ENCODE assay signal across 22 cellular contexts in the genomic region with DNA sequence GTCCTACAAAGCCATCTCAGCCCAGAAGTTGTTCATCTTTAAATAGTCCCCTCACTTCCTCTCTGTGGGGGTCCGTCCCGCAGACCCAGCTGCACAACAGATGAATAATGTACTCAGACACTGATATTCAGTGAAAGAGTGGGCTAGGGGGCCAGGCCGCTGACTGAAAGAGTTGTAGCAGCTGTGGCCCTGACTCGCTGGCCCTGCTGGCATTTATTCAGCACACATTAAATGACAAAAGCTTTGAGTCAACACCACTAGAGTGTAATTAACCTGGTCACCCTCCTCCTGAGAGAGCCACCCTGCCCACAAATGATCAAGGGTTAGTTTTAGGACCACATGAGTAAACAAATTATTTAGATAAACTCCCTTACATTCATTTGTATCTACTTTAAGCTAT.
DNase-seq lines count a peak whose midpoint lies in the region; ATAC-seq, FAIRE-seq and TF ChIP-seq lines count a peak whose summit lies in the region.
"Had no signal": no experiment of that assay in that cellular context is flagged by ENCODE, and none has a peak within 500 bp of the region (broad histone marks: within the 10 kb centered on the region; RNA-seq: fewer than 3 reads in every experiment).

No MANE protein-coding gene starts in this region.

- H2BK12ac ChIP-seq in H1 (ENCODE audit: low read depth, low read length) = no peak overlapping the region

- H3K23ac ChIP-seq in H1 (ENCODE audit: insufficient read length) = no peak overlapping the region

- H3K14ac ChIP-seq in H1 (ENCODE audit: insufficient read length) = no peak overlapping the region

- H3K9ac ChIP-seq in H1 (replicated peaks in 1 of 4; ENCODE audit: extremely low read depth in 1 of 4, low read depth in 3 of 4, low read length in 3 of 4) = no peak overlapping the region

- TF ChIP-seq POLR2A in H1 (IDR thresholded peaks at IDR 0.05; ENCODE audit: control extremely low read depth in 1 of 2, low read depth in 2 of 2, low read length in 2 of 2) = no peak

- H4K8ac ChIP-seq in H1 (ENCODE audit: extremely low read depth, insufficient read depth, low read length) = no peak overlapping the region

- H4K5ac ChIP-seq in H1 (ENCODE audit: insufficient read length, low read depth, low read length) = no peak overlapping the region

- H3K4me2 ChIP-seq in GM23338 (0 out of 2 replicates have a peak overlapping the region, but pooled peaks have one; percentile 41), H1 (ENCODE audit: insufficient read depth in 1 of 2, low read depth in 2 of 2, low read length in 2 of 2) (no peak overlapping the region)
- H3K4me2 ChIP-seq: A549 had no signal

- TF ChIP-seq CTCF in GM23338 (conservative IDR thresholded peaks at IDR 0.05; ENCODE audit: low read depth in 2 of 2) (no peak), H1 (IDR thresholded peaks at IDR 0.05; ENCODE audit: control extremely low read depth in 1 of 3, insufficient read depth in 1 of 3, low read depth in 1 of 3, low read length in 3 of 3) (no peak), GM10248 (IDR thresholded peaks at IDR 0.05; ENCODE audit: control extremely low read depth, extremely low read depth, low read depth, missing control alignments) (no peak)

- H2AK5ac ChIP-seq in H1 (ENCODE audit: low read depth, low read length) = no peak overlapping the region

- H3K36me3 ChIP-seq in GM23338 (ENCODE audit: insufficient read depth) (no peaks in the 10 kb centered on the region), H1 (ENCODE audit: control insufficient read depth in 2 of 4, insufficient read depth in 4 of 4, low read length in 3 of 4) (no peaks in the 10 kb centered on the region)
- H3K36me3 ChIP-seq: BE2C had no signal

- H2BK20ac ChIP-seq in H1 (ENCODE audit: low read length) = no peak overlapping the region

- H3K4ac ChIP-seq in H1 (replicated peaks; ENCODE audit: insufficient read length, low read depth, low read length) = no peak overlapping the region

- no peaks in the 10 kb centered on the region for H3K9me3 Mint-ChIP-seq in GM23338

- FAIRE-seq in H1 (lab: Jason Lieb, UNC) = peak; percentile 42
- FAIRE-seq: A549, GM12891, HTR-8/SVneo had no signal

- H3K56ac ChIP-seq in H1 (replicated peaks; ENCODE audit: insufficient read length, low read depth, low read length) = no peak overlapping the region

- peaks cover 95% of the 10 kb centered on the region for H3K27me3 ChIP-seq in GM23338 (ENCODE audit: insufficient read depth)
- peaks cover 46 to 74% (median 62%) of the 10 kb centered on the region in 4 experiments for H3K27me3 ChIP-seq in H1 (replicated peaks in 1 of 4; ENCODE audit: control insufficient read depth in 3 of 4, extremely low read depth in 1 of 4, insufficient read depth in 3 of 4, low read length in 3 of 4)
- H3K27me3 ChIP-seq: BE2C had no signal

- 9% methylated on average over 4 of the region's 4 CpGs; no CpG with 5 or more reads in 1 of the 2 experiments for WGBS in H1 (ENCODE audit: extremely low coverage in 1 of 2, insufficient coverage in 1 of 2, insufficient read length in 1 of 2, insufficient replicate concordance in 2 of 2, low coverage in 1 of 2, low lambda C conversion rate in 2 of 2, missing lambda C conversion rate in 1 of 2), 2 experiments

- TF ChIP-seq RAD21 in H1 (IDR thresholded peaks at IDR 0.05 in 1 of 2, conservative IDR thresholded peaks at IDR 0.05 in 1 of 2; ENCODE audit: low read depth in 2 of 2, low read length in 2 of 2) = no peak

- no peak overlapping the region for H2BK5ac ChIP-seq in H1 (ENCODE audit: low read depth, low read length)

- peaks cover 14% of the 10 kb centered on the region for H3K4me1 Mint-ChIP-seq in GM23338
- H3K4me1 Mint-ChIP-seq: T-helper 17 cell had no signal

- H3K79me1 ChIP-seq in H1 (ENCODE audit: low read depth, low read length) = no peaks in the 10 kb centered on the region

- H4K91ac ChIP-seq in H1 (replicated peaks; ENCODE audit: insufficient read length, low read length) = no peak overlapping the region

- peak; percentile 94 for ATAC-seq in GM23338
- ATAC-seq in GM21619 (IDR thresholded peaks at IDR 0.05; ENCODE audit: unreplicated experiment) = no peak
- ATAC-seq: A549, PC-3, T-helper 17 cell had no signal

- H3K4me1 ChIP-seq in GM23338 (ENCODE audit: insufficient read depth) (peaks cover 6% of the 10 kb centered on the region; the same call in 1 of the 2 replicates), H1 (replicated peaks in 1 of 4; ENCODE audit: control insufficient read depth in 3 of 4, insufficient read depth in 4 of 4, low read length in 3 of 4) (peaks cover 0 to 6% (median 2%) of the 10 kb centered on the region in 4 experiments; a peak in 2 of 7 replicates)
- H3K4me1 ChIP-seq: A549, BE2C had no signal

- H2BK120ac ChIP-seq in H1 (replicated peaks; ENCODE audit: low read depth, low read length) = no peak overlapping the region

- no peaks in the 10 kb centered on the region for H3K36me3 Mint-ChIP-seq in GM23338 (ENCODE audit: low read depth)

- no peak overlapping the region for H3K18ac ChIP-seq in H1 (ENCODE audit: extremely low read depth, low read length)

- CTCF ChIA-PET in H1 (lab: Charles Lee; ENCODE audit: partially characterized antibody) (no interaction called here), GM10248 (lab: Yijun Ruan, JAX) (interaction anchor here (1.2 kb wide), 1 partner anchor 28 kb away, joined by 3 read pairs; no protein-coding TSS in a partner anchor)

- H3K23me2 ChIP-seq in H1 (ENCODE audit: low read depth, low read length) = no peaks in the 10 kb centered on the region

- H2AFZ ChIP-seq in GM23338 (no peak overlapping the region), H1 (ENCODE audit: low read length) (no peak overlapping the region)

- H4K20me1 ChIP-seq in GM23338 (replicated peaks; ENCODE audit: insufficient read depth) (peaks cover 10% of the 10 kb centered on the region; the same call in 1 of the 2 replicates), H1 (replicated peaks in 1 of 2; ENCODE audit: control insufficient read depth in 1 of 2, insufficient read depth in 2 of 2, low read length in 2 of 2) (peaks cover 3 to 11% of the 10 kb centered on the region in 2 experiments)

- H3F3A ChIP-seq in GM23338 (replicated peaks; ENCODE audit: low read depth) = no peaks in the 10 kb centered on the region

- H3K27ac Mint-ChIP-seq in GM23338 = no peak overlapping the region
- H3K27ac Mint-ChIP-seq: T-helper 17 cell had no signal

- no peak overlapping the region for H3K4me3 Mint-ChIP-seq in GM23338
- H3K4me3 Mint-ChIP-seq: T-helper 17 cell had no signal

- DNase-seq in DMS153 (lab: John Stamatoyannopoulos, UW) (peak; percentile 60), GM23338 (ENCODE audit: low spot score) (peak; percentile 55), NCI-H69 (lab: John Stamatoyannopoulos, UW) (peak; percentile 60), H1 (ENCODE audit: low read depth in 1 of 2, low spot score in 2 of 2) (peak in 1 of 2 experiments; percentile 47), NOMO-1 treated with dmso at 0.1 percent for 144 hours (lab: John Stamatoyannopoulos, UW; ENCODE audit: unreplicated experiment) (no peak), KG1 (lab: John Stamatoyannopoulos, UW) (no peak), GM10248 (ENCODE audit: extremely low spot score) (no peak)
- DNase-seq: BE2C, DMS79 treated with DMSO at 0.1 percent for 48 hours, GOT3, IMR-90, NCI-H1105, NCI-H146, NCI-H2029 treated with DMSO at 0.1 percent for 48 hours, NCI-H226, NCI-H524 treated with DMSO at 0.1 percent for 48 hours, T-helper 17 cell had no signal

- no peaks in the 10 kb centered on the region for H3K9me3 ChIP-seq in H1 (ENCODE audit: insufficient read depth in 2 of 2, low read depth in 1 of 2, low read length in 1 of 2)
- H3K9me3 ChIP-seq: A549, BE2C had no signal

- no peak overlapping the region for H3K4me3 ChIP-seq in GM23338
- H3K4me3 ChIP-seq in H1 (ENCODE audit: extremely low read depth in 1 of 4, insufficient read depth in 2 of 4, low read depth in 3 of 4, low read length in 4 of 4) = no peak overlapping the region
- H3K4me3 ChIP-seq: A549 had no signal

- peaks cover 70% of the 10 kb centered on the region for H3K27me3 Mint-ChIP-seq in GM23338 (ENCODE audit: insufficient read depth, low read depth, poor library complexity)

- H2BK15ac ChIP-seq in H1 (ENCODE audit: low read length) = no peak overlapping the region

- no peaks in the 10 kb centered on the region for H3K79me2 ChIP-seq in GM23338 (replicated peaks; ENCODE audit: insufficient read depth)
- no peaks in the 10 kb centered on the region for H3K79me2 ChIP-seq in H1 (ENCODE audit: control insufficient read depth in 1 of 2, insufficient read depth in 2 of 2, low read length in 2 of 2)

- H3K9me2 ChIP-seq in GM23338 (ENCODE audit: insufficient read depth) = no peaks in the 10 kb centered on the region

- POLR2A ChIA-PET in H1 (lab: Charles Lee; ENCODE audit: partially characterized antibody) (no interaction called here), GM10248 (lab: Yijun Ruan, JAX) (no interaction called here)

- no peak for TF ChIP-seq EP300 in H1 (IDR thresholded peaks at IDR 0.05; ENCODE audit: borderline replicate concordance in 1 of 2, low read depth in 2 of 2, low read length in 2 of 2)

- no peak overlapping the region for H3K27ac ChIP-seq in GM23338 (ENCODE audit: low read depth)
- no peak overlapping the region for H3K27ac ChIP-seq in H1 (ENCODE audit: low read depth, low read length)
- H3K27ac ChIP-seq: A549 had no signal

TF ChIP-seq in GM23338, 12 proteins besides CTCF, POLR2A, EP300 and RAD21 (continues in another document):
- TF ChIP-seq NANOG (IDR thresholded peaks at IDR 0.05; ENCODE audit: borderline replicate concordance) = peak; percentile 23; the same call in 1 of the 2 replicates

TF ChIP-seq in H1, 55 proteins besides CTCF, POLR2A, EP300 and RAD21:
- TF ChIP-seq KDM1A (IDR thresholded peaks at IDR 0.05; ENCODE audit: borderline replicate concordance, low read length) (no peak), TCF12 (IDR thresholded peaks at IDR 0.05; ENCODE audit: low read depth, low read length) (peak; percentile 84), EGR1 (IDR thresholded peaks at IDR 0.05; ENCODE audit: borderline replicate concordance, low read depth, low read length) (no peak), NANOG (IDR thresholded peaks at IDR 0.05; ENCODE audit: insufficient read depth, low read depth, low read length, poor library complexity, severe bottlenecking) (peak; percentile 66), KDM4A (IDR thresholded peaks at IDR 0.05; ENCODE audit: low read depth, low read length, severe bottlenecking) (no peak), BCL11A (IDR thresholded peaks at IDR 0.05; ENCODE audit: low read depth in 2 of 2, low read length in 2 of 2) (peak in 1 of 2 experiments; percentile 3), POU5F1 (IDR thresholded peaks at IDR 0.05; ENCODE audit: low read depth, low read length) (0 out of 2 replicates have a peak, but pooled peaks have one; percentile 14)

Comparison
In these comparisons a context has a peak if more than half of its experiments do, and no peak if none do; other contexts are left out.
1. DNase-seq: peak in DMS153 (single experiment), GM23338 (single experiment) and NCI-H69 (single experiment); none in NOMO-1 treated with dmso at 0.1 percent for 144 hours (single experiment), KG1 (single experiment) and GM10248 (single experiment).